8 cellular contexts compared by ENCODE assay signal in the genomic region with DNA sequence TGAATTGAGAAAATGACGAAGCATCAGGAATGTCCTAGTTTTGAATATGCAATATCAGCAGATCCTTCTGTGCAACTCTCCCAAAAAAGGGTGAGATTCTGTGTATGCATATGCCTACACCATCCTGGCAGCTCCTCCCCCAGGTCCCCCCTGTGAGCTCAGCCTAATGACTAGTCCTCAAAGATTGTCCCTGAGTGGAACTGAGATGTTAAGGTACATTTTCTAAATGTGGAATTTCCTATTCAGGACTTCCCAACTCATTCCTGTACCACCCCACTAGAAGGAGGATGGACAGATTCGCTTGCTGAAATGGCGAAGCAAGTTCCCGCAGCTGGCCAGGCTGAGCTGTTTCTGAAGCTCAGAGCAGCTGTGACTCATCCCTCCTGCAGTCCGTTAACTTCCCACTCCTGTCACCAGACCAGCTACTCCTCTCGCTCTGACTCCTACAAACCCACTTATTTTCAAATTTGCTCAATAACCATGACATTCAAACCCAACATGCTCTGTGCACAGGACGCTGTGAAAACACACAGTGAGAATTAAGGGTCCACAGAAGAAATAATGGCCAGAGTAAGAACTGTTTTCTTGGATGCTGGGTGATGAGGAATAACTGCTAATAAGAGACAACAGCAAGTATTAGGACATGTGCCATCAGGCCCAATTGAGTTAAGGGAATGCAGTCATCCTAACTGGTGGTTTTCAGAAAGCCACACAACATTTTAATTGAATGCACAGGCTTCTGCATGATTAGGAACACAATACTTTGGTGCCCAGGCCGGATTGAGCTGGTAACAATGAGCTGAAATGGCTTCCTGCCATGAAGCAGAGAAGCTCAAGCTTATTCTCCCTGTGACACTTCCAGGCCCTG. TPM values are rescaled to one million over a fixed set of nuclear protein-coding genes. Genes with fewer than 3 reads are reported as not detected.
DNase-seq lines count a peak whose midpoint lies in the region; ATAC-seq and TF ChIP-seq lines count a peak whose summit lies in the region.

No MANE protein-coding gene starts in this region.

- ATAC-seq in HG03025 (IDR thresholded peaks at IDR 0.05; ENCODE audit: low FRiP score, unreplicated experiment) (peak; percentile 93), memory B cell (ENCODE audit: low read depth) (peak; percentile 72)

- H3K4me3 ChIP-seq in SJSA1 (0 out of 2 replicates have a peak overlapping the region, but pooled peaks have one; percentile 11), cardiac fibroblast (replicated peaks in 1 of 2; ENCODE audit: low read depth in 2 of 2, low read length in 2 of 2) (peak overlapping the region in 1 of 2 donors; percentile 19), Karpas-422 (ENCODE audit: low read length) (no peak overlapping the region)

- no peaks in the 10 kb centered on the region for H3K27me3 Mint-ChIP-seq in memory B cell

- H3K9ac ChIP-seq in Karpas-422 (ENCODE audit: low read length) = no peak overlapping the region

- H3K36me3 ChIP-seq in SJSA1 (no peaks in the 10 kb centered on the region), Karpas-422 (ENCODE audit: insufficient read depth, low read length) (no peaks in the 10 kb centered on the region)

- peak; percentile 78 for DNase-seq in activated naive CD4-positive, alpha-beta T cell treated with Interleukin-2 at 50 U/mL for 16 hours
- DNase-seq in activated naive CD4-positive, alpha-beta T cell (lab: John Stamatoyannopoulos, UW) = no peak
- DNase-seq in SJSA1 (ENCODE audit: low read depth in 1 of 2, low spot score in 2 of 2) (peak; percentile 54 to 64), cardiac fibroblast (ENCODE audit: low read depth in 2 of 2) (peak; percentile 89), memory B cell (ENCODE audit: low spot score in 2 of 2) (no peak), Karpas-422 (no peak)
- DNase-seq in stimulated activated CD8-positive, alpha-beta memory T cell treated with anti-CD3 and anti-CD28 coated beads, Interleukin-7, amount 100 ng/mL, for 48 hours (ENCODE audit: extremely low read depth in 1 of 2, low read depth in 1 of 2) = peak; percentile 49 to 89

- H3K4me1 ChIP-seq in SJSA1 (replicated peaks) = peaks cover 16% of the 10 kb centered on the region
- peaks cover 3% of the 10 kb centered on the region; the same call in 1 of the 2 replicates for H3K4me1 ChIP-seq in Karpas-422 (ENCODE audit: low read length)

- peaks cover 4% of the 10 kb centered on the region for H3K9me3 Mint-ChIP-seq in memory B cell

- H3K36me3 Mint-ChIP-seq in memory B cell = peaks cover 3% of the 10 kb centered on the region

- H2AFZ ChIP-seq in Karpas-422 (ENCODE audit: low read length) = no peak overlapping the region

- H3K4me1 Mint-ChIP-seq in memory B cell = peaks cover 22% of the 10 kb centered on the region

- H3K27me3 ChIP-seq in SJSA1 (replicated peaks) = no peaks in the 10 kb centered on the region
- no peaks in the 10 kb centered on the region for H3K27me3 ChIP-seq in Karpas-422 (ENCODE audit: low read length)

- no peaks in the 10 kb centered on the region for H3K79me2 ChIP-seq in Karpas-422 (ENCODE audit: low read length)

- H3K9me2 ChIP-seq in Karpas-422 (replicated peaks; ENCODE audit: insufficient read depth, low read length) = no peaks in the 10 kb centered on the region

- no peak for TF ChIP-seq CTCF in cardiac fibroblast (IDR thresholded peaks at IDR 0.05; ENCODE audit: low read depth, low read length)

- peak overlapping the region; percentile 77 for H3K4me3 Mint-ChIP-seq in memory B cell

- H3K9me3 ChIP-seq in SJSA1 (replicated peaks) (no peaks in the 10 kb centered on the region), Karpas-422 (ENCODE audit: low read length) (no peaks in the 10 kb centered on the region)

- H4K20me1 ChIP-seq in Karpas-422 (ENCODE audit: insufficient read depth, low read depth, low read length) = no peaks in the 10 kb centered on the region

- H3K27ac ChIP-seq in SJSA1 (peak overlapping the region; percentile 15; the same call in 1 of the 2 replicates), Karpas-422 (ENCODE audit: low read length) (no peak overlapping the region)

- H3K27ac Mint-ChIP-seq in memory B cell = no peak overlapping the region

- H3K4me2 ChIP-seq in Karpas-422 (ENCODE audit: low read depth, low read length, poor library complexity, severe bottlenecking) = no peak overlapping the region

RNA-seq across cellular contexts. Expression of a gene that starts 40.0 kb away (rescaled TPM):
- total RNA-seq in SJSA1 (2014; rRNA removed; shearing (Covaris generic)) = 15.9 and 20.8 TPM in 2 replicates
- total RNA-seq in Karpas-422 (2014; rRNA removed; shearing (Covaris generic); ENCODE audit: low replicate concordance) = 29.8 and 35.5 TPM in 2 replicates

Comparison
In these comparisons a context has a peak if more than half of its experiments do, and no peak if none do; other contexts are left out.
1. DNase-seq: peak in activated naive CD4-positive, alpha-beta T cell treated with Interleukin-2 at 50 U/mL for 16 hours (single experiment), SJSA1 (2 of 2), cardiac fibroblast (2 of 2) and stimulated activated CD8-positive, alpha-beta memory T cell treated with anti-CD3 and anti-CD28 coated beads, Interleukin-7, amount 100 ng/mL, for 48 hours (2 of 2); none in activated naive CD4-positive, alpha-beta T cell (0 of 4), memory B cell (0 of 2) and Karpas-422 (single experiment).